Comparison of ENCODE assay signal across 2 cellular contexts in genomic region chr16:20674684-20675487, GRCh38.
TF ChIP-seq lines count a peak whose summit lies in the region.

No MANE protein-coding gene starts in this region.

TF ChIP-seq in K562, 482 proteins besides CTCF, POLR2A, EP300 and RAD21 (continued from another document and continues in another):
- TF ChIP-seq, protein P1, sequence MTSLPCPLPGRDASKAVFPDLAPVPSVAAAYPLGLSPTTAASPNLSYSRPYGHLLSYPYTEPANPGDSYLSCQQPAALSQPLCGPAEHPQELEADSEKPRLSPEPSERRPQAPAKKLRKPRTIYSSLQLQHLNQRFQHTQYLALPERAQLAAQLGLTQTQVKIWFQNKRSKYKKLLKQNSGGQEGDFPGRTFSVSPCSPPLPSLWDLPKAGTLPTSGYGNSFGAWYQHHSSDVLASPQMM (CRISPR knock-in tag; IDR thresholded peaks at IDR 0.05) = no peak
- TF ChIP-seq ELF2 (CRISPR knock-in tag; IDR thresholded peaks at IDR 0.05) (0 out of 2 replicates have a peak, but pooled peaks have one; percentile 28), BHLHE40 (IDR thresholded peaks at IDR 0.05; ENCODE audit: low read length) (0 out of 2 replicates have a peak, but pooled peaks have one; percentile 30), ZNF77 (CRISPR knock-in tag; IDR thresholded peaks at IDR 0.05) (no peak), GTF2A2 (tag; IDR thresholded peaks at IDR 0.05) (no peak), ZNF140 (CRISPR knock-in tag; IDR thresholded peaks at IDR 0.05) (no peak), PRDM10 (IDR thresholded peaks at IDR 0.05; ENCODE audit: partially characterized antibody) (peak; percentile 44), ZFP1 (CRISPR knock-in tag; IDR thresholded peaks at IDR 0.05) (no peak), ZBTB26 (CRISPR knock-in tag; IDR thresholded peaks at IDR 0.05) (0 out of 2 replicates have a peak, but pooled peaks have one; percentile 39), POLR2B (IDR thresholded peaks at IDR 0.05; ENCODE audit: low read depth, partially characterized antibody) (peak; percentile 28), NCOR1 (IDR thresholded peaks at IDR 0.05) (no peak; the same call in 1 of the 2 replicates), HNRNPUL1 (IDR thresholded peaks at IDR 0.05; ENCODE audit: low read length) (no peak), GTF2B (IDR thresholded peaks at IDR 0.05; ENCODE audit: extremely low read depth, insufficient read length) (no peak), OTX1 (CRISPR knock-in tag; IDR thresholded peaks at IDR 0.05) (peak; percentile 56; the same call in 1 of the 2 replicates), ETV5 (CRISPR knock-in tag; IDR thresholded peaks at IDR 0.05; ENCODE audit: low read depth) (0 out of 2 replicates have a peak, but pooled peaks have one; percentile 51), HDAC1 (IDR thresholded peaks at IDR 0.05) (0 out of 4 replicates have a peak, but pooled peaks of 1 of the 2 experiments have one; percentile 41), SRSF1 (IDR thresholded peaks at IDR 0.05; ENCODE audit: low read depth, low read length) (no peak), JUND (IDR thresholded peaks at IDR 0.05; ENCODE audit: borderline replicate concordance, low read depth, low read length) (no peak), JUND (tag; IDR thresholded peaks at IDR 0.05; ENCODE audit: borderline replicate concordance, low read depth, low read length) (no peak), ZBTB8A (IDR thresholded peaks at IDR 0.05; ENCODE audit: partially characterized antibody) (no peak)
- TF ChIP-seq, protein P2, sequence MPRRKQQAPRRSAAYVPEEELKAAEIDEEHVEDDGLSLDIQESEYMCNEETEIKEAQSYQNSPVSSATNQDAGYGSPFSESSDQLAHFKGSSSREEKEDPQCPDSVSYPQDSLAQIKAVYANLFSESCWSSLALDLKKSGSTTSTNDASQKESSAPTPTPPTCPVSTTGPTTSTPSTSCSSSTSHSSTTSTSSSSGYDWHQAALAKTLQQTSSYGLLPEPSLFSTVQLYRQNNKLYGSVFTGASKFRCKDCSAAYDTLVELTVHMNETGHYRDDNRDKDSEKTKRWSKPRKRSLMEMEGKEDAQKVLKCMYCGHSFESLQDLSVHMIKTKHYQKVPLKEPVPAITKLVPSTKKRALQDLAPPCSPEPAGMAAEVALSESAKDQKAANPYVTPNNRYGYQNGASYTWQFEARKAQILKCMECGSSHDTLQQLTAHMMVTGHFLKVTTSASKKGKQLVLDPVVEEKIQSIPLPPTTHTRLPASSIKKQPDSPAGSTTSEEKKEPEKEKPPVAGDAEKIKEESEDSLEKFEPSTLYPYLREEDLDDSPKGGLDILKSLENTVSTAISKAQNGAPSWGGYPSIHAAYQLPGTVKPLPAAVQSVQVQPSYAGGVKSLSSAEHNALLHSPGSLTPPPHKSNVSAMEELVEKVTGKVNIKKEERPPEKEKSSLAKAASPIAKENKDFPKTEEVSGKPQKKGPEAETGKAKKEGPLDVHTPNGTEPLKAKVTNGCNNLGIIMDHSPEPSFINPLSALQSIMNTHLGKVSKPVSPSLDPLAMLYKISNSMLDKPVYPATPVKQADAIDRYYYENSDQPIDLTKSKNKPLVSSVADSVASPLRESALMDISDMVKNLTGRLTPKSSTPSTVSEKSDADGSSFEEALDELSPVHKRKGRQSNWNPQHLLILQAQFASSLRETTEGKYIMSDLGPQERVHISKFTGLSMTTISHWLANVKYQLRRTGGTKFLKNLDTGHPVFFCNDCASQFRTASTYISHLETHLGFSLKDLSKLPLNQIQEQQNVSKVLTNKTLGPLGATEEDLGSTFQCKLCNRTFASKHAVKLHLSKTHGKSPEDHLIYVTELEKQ (CRISPR knock-in tag; IDR thresholded peaks at IDR 0.05) = no peak

TF ChIP-seq in HepG2, 621 proteins besides CTCF, POLR2A, EP300 and RAD21 (continued from another document and continues in another):
- TF ChIP-seq E2F1 (CRISPR knock-in tag; IDR thresholded peaks at IDR 0.05) (no peak), SKI (IDR thresholded peaks at IDR 0.05; ENCODE audit: partially characterized antibody) (no peak), PHF21A (CRISPR knock-in tag; IDR thresholded peaks at IDR 0.05) (no peak), JARID2 (CRISPR knock-in tag; IDR thresholded peaks at IDR 0.05; ENCODE audit: insufficient replicate concordance) (no peak), ZNF383 (CRISPR knock-in tag; IDR thresholded peaks at IDR 0.05; ENCODE audit: borderline replicate concordance) (no peak), KMT2A (CRISPR knock-in tag; IDR thresholded peaks at IDR 0.05) (peak; percentile 65), GLI4 (CRISPR knock-in tag; IDR thresholded peaks at IDR 0.05; ENCODE audit: borderline replicate concordance) (0 out of 2 replicates have a peak, but pooled peaks have one; percentile 78), POLR2AphosphoS2 (IDR thresholded peaks at IDR 0.05; ENCODE audit: low read depth, low read length) (no peak), ASH2L (IDR thresholded peaks at IDR 0.05; ENCODE audit: insufficient read length, low read depth, low read length) (peak; percentile 45), ZBTB14 (CRISPR knock-in tag; IDR thresholded peaks at IDR 0.05) (no peak), LRRFIP1 (CRISPR knock-in tag; conservative IDR thresholded peaks at IDR 0.05) (no peak), NFKBIZ (CRISPR knock-in tag; IDR thresholded peaks at IDR 0.05) (no peak), RFX1 (IDR thresholded peaks at IDR 0.05) (no peak), ZNF136 (CRISPR knock-in tag; IDR thresholded peaks at IDR 0.05; ENCODE audit: low read depth) (0 out of 2 replicates have a peak, but pooled peaks have one; percentile 56), ZNF747 (CRISPR knock-in tag; IDR thresholded peaks at IDR 0.05; ENCODE audit: borderline replicate concordance) (no peak; the same call in 1 of the 2 replicates), NFKB2 (CRISPR knock-in tag; IDR thresholded peaks at IDR 0.05; ENCODE audit: borderline replicate concordance) (peak; percentile 28; the same call in 1 of the 2 replicates), GFI1 (CRISPR knock-in tag; IDR thresholded peaks at IDR 0.05; ENCODE audit: borderline replicate concordance) (no peak; the same call in 1 of the 2 replicates)
- TF ChIP-seq, protein P3, sequence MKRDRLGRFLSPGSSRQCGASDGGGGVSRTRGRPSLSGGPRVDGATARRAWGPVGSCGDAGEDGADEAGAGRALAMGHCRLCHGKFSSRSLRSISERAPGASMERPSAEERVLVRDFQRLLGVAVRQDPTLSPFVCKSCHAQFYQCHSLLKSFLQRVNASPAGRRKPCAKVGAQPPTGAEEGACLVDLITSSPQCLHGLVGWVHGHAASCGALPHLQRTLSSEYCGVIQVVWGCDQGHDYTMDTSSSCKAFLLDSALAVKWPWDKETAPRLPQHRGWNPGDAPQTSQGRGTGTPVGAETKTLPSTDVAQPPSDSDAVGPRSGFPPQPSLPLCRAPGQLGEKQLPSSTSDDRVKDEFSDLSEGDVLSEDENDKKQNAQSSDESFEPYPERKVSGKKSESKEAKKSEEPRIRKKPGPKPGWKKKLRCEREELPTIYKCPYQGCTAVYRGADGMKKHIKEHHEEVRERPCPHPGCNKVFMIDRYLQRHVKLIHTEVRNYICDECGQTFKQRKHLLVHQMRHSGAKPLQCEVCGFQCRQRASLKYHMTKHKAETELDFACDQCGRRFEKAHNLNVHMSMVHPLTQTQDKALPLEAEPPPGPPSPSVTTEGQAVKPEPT (CRISPR knock-in tag; IDR thresholded peaks at IDR 0.05; ENCODE audit: low read depth) = no peak; the same call in 1 of the 2 replicates
- TF ChIP-seq, protein P4, sequence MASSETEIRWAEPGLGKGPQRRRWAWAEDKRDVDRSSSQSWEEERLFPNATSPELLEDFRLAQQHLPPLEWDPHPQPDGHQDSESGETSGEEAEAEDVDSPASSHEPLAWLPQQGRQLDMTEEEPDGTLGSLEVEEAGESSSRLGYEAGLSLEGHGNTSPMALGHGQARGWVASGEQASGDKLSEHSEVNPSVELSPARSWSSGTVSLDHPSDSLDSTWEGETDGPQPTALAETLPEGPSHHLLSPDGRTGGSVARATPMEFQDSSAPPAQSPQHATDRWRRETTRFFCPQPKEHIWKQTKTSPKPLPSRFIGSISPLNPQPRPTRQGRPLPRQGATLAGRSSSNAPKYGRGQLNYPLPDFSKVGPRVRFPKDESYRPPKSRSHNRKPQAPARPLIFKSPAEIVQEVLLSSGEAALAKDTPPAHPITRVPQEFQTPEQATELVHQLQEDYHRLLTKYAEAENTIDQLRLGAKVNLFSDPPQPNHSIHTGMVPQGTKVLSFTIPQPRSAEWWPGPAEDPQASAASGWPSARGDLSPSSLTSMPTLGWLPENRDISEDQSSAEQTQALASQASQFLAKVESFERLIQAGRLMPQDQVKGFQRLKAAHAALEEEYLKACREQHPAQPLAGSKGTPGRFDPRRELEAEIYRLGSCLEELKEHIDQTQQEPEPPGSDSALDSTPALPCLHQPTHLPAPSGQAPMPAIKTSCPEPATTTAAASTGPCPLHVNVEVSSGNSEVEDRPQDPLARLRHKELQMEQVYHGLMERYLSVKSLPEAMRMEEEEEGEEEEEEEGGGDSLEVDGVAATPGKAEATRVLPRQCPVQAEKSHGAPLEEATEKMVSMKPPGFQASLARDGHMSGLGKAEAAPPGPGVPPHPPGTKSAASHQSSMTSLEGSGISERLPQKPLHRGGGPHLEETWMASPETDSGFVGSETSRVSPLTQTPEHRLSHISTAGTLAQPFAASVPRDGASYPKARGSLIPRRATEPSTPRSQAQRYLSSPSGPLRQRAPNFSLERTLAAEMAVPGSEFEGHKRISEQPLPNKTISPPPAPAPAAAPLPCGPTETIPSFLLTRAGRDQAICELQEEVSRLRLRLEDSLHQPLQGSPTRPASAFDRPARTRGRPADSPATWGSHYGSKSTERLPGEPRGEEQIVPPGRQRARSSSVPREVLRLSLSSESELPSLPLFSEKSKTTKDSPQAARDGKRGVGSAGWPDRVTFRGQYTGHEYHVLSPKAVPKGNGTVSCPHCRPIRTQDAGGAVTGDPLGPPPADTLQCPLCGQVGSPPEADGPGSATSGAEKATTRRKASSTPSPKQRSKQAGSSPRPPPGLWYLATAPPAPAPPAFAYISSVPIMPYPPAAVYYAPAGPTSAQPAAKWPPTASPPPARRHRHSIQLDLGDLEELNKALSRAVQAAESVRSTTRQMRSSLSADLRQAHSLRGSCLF (CRISPR knock-in tag; IDR thresholded peaks at IDR 0.05; ENCODE audit: borderline replicate concordance) = no peak
- TF ChIP-seq, protein P5, sequence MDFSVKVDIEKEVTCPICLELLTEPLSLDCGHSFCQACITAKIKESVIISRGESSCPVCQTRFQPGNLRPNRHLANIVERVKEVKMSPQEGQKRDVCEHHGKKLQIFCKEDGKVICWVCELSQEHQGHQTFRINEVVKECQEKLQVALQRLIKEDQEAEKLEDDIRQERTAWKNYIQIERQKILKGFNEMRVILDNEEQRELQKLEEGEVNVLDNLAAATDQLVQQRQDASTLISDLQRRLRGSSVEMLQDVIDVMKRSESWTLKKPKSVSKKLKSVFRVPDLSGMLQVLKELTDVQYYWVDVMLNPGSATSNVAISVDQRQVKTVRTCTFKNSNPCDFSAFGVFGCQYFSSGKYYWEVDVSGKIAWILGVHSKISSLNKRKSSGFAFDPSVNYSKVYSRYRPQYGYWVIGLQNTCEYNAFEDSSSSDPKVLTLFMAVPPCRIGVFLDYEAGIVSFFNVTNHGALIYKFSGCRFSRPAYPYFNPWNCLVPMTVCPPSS (IDR thresholded peaks at IDR 0.05) = no peak
